11 cellular contexts compared by ENCODE assay signal in the genomic region with DNA sequence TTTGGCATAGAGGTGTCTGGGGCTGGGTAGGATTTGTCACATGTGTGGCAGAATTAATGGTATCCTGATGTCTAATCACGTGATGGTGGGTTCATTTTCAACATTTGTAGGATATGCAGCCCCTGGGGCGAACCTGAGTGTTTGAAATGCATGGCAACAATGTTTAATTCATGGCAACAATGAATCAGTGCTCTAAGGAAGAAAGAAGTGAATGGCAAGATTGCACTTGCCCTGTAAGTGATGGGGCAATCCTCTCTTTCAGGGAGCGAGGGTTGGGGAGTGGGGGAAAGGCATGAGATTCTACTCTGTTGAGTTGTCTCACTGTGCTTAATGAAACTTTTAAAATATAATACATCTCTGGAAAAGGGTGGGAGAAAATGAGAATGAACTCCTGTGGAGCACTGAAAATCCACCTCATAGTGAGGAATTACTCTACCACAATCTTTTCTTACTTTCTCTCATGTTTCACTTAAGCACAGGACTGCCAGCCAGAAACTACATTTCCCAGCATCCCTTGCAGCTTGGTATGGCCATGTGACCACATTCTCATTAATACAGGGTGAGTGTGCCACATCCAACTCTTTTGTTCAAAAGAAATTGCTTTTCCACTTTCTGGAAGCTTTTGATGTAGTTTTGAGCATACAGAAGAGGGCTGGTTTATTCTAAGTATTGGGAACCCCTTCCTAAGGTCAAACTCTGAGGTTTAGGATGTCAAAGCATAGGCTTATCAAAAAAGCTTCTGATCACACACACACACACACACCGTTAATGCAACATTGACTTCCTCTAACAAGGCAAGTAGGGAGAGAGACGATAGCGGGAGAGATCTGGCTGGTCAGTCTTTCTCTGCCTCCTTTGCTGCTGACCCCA.
DNase-seq lines count a peak whose midpoint lies in the region; ATAC-seq and TF ChIP-seq lines count a peak whose summit lies in the region.
"Had no signal": no experiment of that assay in that cellular context is flagged by ENCODE, and none has a peak within 500 bp of the region (broad histone marks: within the 10 kb centered on the region; RNA-seq: fewer than 3 reads in every experiment).

No MANE protein-coding gene starts in this region.

- H3K27me3 ChIP-seq in BE2C (no peaks in the 10 kb centered on the region), H7 (ENCODE audit: control insufficient read depth, insufficient read depth, low read length) (no peaks in the 10 kb centered on the region)

- H3K9me3 Mint-ChIP-seq in activated naive CD8-positive, alpha-beta T cell treated with anti-CD3 and anti-CD28 coated beads, Interleukin-2, amount 50 U/mL, for 24 hours: no peaks in the 10 kb centered on the region

- H3K27me3 Mint-ChIP-seq in activated naive CD8-positive, alpha-beta T cell treated with anti-CD3 and anti-CD28 coated beads, Interleukin-2, amount 50 U/mL, for 24 hours: no peaks in the 10 kb centered on the region

- ATAC-seq in SK-N-SH treated with all-trans-retinoic acid at 6 μM for 48 hours (peak; percentile 51; the same call in 1 of the 3 replicates), HG03469 (IDR thresholded peaks at IDR 0.05; ENCODE audit: unreplicated experiment) (no peak)
- ATAC-seq in activated naive CD8-positive, alpha-beta T cell treated with anti-CD3 and anti-CD28 coated beads, Interleukin-2, amount 50 U/mL, for 24 hours: no peak

- H3K4me1 ChIP-seq in BE2C: no peaks in the 10 kb centered on the region

- no peak for TF ChIP-seq CTCF in BE2C (IDR thresholded peaks at IDR 0.05; ENCODE audit: low read depth, low read length)

- H3K4me3 Mint-ChIP-seq in activated naive CD8-positive, alpha-beta T cell treated with anti-CD3 and anti-CD28 coated beads, Interleukin-2, amount 50 U/mL, for 24 hours: no peak overlapping the region
- H3K4me3 Mint-ChIP-seq: mesothelial cell of epicardium had no signal

- H3K27ac Mint-ChIP-seq in activated naive CD8-positive, alpha-beta T cell treated with anti-CD3 and anti-CD28 coated beads, Interleukin-2, amount 50 U/mL, for 24 hours: no peak overlapping the region
- H3K27ac Mint-ChIP-seq: mesothelial cell of epicardium had no signal

- H3K9me3 ChIP-seq in BE2C: no peaks in the 10 kb centered on the region; the same call in 1 of the 2 replicates

- H3K36me3 Mint-ChIP-seq in activated naive CD8-positive, alpha-beta T cell treated with anti-CD3 and anti-CD28 coated beads, Interleukin-2, amount 50 U/mL, for 24 hours (ENCODE audit: low read depth): no peaks in the 10 kb centered on the region
- H3K36me3 Mint-ChIP-seq: mesothelial cell of epicardium had no signal

- H3K4me1 Mint-ChIP-seq in activated naive CD8-positive, alpha-beta T cell treated with anti-CD3 and anti-CD28 coated beads, Interleukin-2, amount 50 U/mL, for 24 hours: peaks cover 23% of the 10 kb centered on the region

- peak; percentile 16 for DNase-seq in BE2C
- DNase-seq in H7: peak; percentile 20
- peak; percentile 23 for DNase-seq in iPS DF 19.7 (ENCODE audit: low read depth, low spot score)
- no peak for DNase-seq in activated naive CD8-positive, alpha-beta T cell treated with anti-CD3 and anti-CD28 coated beads, Interleukin-2, amount 50 U/mL, for 24 hours
- DNase-seq in HuH-7.5 (ENCODE audit: low spot score): no peak
- no peak for DNase-seq in NCI-H226
- DNase-seq: activated CD8-positive, alpha-beta memory T cell treated with anti-CD3 and anti-CD28 coated beads, Interleukin-2, amount 50 U/mL, for 48 hours; stimulated activated CD4-positive, alpha-beta T cell treated with anti-CD3 and anti-CD28 coated beads, Interleukin-4, amount 100 ng/mL, for 4 hours had no signal

- H3K4me3 ChIP-seq in BE2C (ENCODE audit: low read depth, low read length): no peak overlapping the region
- H3K4me3 ChIP-seq in H7 (ENCODE audit: insufficient read depth, low read depth, low read length): no peak overlapping the region

- H3K36me3 ChIP-seq in BE2C (no peaks in the 10 kb centered on the region), H7 (replicated peaks; ENCODE audit: control insufficient read depth, insufficient read depth, low read length) (no peaks in the 10 kb centered on the region)

TF ChIP-seq in SK-N-SH treated with all-trans-retinoic acid at 6 μM for 48 hours, 23 proteins besides CTCF, POLR2A, EP300 and RAD21:
- TF ChIP-seq ZNF8 (CRISPR knock-in tag; IDR thresholded peaks at IDR 0.05) (no peak), ZC3H10 (CRISPR knock-in tag; IDR thresholded peaks at IDR 0.05) (no peak), ESRRG (CRISPR knock-in tag; IDR thresholded peaks at IDR 0.05) (no peak), ZFP30 (CRISPR knock-in tag; IDR thresholded peaks at IDR 0.05) (no peak), SNAI2 (CRISPR knock-in tag; IDR thresholded peaks at IDR 0.05) (no peak), BACH2 (CRISPR knock-in tag; IDR thresholded peaks at IDR 0.05; ENCODE audit: borderline replicate concordance) (no peak), PATZ1 (CRISPR knock-in tag; IDR thresholded peaks at IDR 0.05; ENCODE audit: borderline replicate concordance) (no peak), TOX (CRISPR knock-in tag; IDR thresholded peaks at IDR 0.05; ENCODE audit: borderline replicate concordance) (no peak), TCF4 (CRISPR knock-in tag; IDR thresholded peaks at IDR 0.05; ENCODE audit: borderline replicate concordance) (no peak), ARNTL (CRISPR knock-in tag; IDR thresholded peaks at IDR 0.05; ENCODE audit: borderline replicate concordance, low read depth) (no peak), GLIS3 (CRISPR knock-in tag; IDR thresholded peaks at IDR 0.05) (no peak), ISL1 (CRISPR knock-in tag; IDR thresholded peaks at IDR 0.05) (no peak), CSDC2 (CRISPR knock-in tag; IDR thresholded peaks at IDR 0.05) (no peak), ZFP3 (CRISPR knock-in tag; IDR thresholded peaks at IDR 0.05) (no peak), PPARA (CRISPR knock-in tag; IDR thresholded peaks at IDR 0.05; ENCODE audit: borderline replicate concordance) (no peak), CREB5 (CRISPR knock-in tag; IDR thresholded peaks at IDR 0.05; ENCODE audit: low read depth) (no peak), OSR1 (CRISPR knock-in tag; IDR thresholded peaks at IDR 0.05) (no peak), ZNF70 (CRISPR knock-in tag; IDR thresholded peaks at IDR 0.05) (no peak)
- TF ChIP-seq, protein P1, sequence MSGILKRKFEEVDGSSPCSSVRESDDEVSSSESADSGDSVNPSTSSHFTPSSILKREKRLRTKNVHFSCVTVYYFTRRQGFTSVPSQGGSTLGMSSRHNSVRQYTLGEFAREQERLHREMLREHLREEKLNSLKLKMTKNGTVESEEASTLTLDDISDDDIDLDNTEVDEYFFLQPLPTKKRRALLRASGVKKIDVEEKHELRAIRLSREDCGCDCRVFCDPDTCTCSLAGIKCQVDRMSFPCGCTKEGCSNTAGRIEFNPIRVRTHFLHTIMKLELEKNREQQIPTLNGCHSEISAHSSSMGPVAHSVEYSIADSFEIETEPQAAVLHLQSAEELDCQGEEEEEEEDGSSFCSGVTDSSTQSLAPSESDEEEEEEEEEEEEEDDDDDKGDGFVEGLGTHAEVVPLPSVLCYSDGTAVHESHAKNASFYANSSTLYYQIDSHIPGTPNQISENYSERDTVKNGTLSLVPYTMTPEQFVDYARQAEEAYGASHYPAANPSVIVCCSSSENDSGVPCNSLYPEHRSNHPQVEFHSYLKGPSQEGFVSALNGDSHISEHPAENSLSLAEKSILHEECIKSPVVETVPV (CRISPR knock-in tag; IDR thresholded peaks at IDR 0.05): no peak
- TF ChIP-seq, protein P2, sequence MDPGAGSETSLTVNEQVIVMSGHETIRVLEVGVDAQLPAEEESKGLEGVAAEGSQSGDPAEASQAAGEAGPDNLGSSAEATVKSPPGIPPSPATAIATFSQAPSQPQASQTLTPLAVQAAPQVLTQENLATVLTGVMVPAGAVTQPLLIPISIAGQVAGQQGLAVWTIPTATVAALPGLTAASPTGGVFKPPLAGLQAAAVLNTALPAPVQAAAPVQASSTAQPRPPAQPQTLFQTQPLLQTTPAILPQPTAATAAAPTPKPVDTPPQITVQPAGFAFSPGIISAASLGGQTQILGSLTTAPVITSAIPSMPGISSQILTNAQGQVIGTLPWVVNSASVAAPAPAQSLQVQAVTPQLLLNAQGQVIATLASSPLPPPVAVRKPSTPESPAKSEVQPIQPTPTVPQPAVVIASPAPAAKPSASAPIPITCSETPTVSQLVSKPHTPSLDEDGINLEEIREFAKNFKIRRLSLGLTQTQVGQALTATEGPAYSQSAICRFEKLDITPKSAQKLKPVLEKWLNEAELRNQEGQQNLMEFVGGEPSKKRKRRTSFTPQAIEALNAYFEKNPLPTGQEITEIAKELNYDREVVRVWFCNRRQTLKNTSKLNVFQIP (CRISPR knock-in tag; IDR thresholded peaks at IDR 0.05; ENCODE audit: borderline replicate concordance, low read depth): no peak

Comparison
In these comparisons a context has a peak if more than half of its experiments do, and no peak if none do; other contexts are left out.
1. DNase-seq: peak in BE2C (single experiment), H7 (single experiment) and iPS DF 19.7 (single experiment); none in activated naive CD8-positive, alpha-beta T cell treated with anti-CD3 and anti-CD28 coated beads, Interleukin-2, amount 50 U/mL, for 24 hours (single experiment), HuH-7.5 (single experiment) and NCI-H226 (single experiment).